ENCODE assay signal across 1 cellular context in the genomic region with DNA sequence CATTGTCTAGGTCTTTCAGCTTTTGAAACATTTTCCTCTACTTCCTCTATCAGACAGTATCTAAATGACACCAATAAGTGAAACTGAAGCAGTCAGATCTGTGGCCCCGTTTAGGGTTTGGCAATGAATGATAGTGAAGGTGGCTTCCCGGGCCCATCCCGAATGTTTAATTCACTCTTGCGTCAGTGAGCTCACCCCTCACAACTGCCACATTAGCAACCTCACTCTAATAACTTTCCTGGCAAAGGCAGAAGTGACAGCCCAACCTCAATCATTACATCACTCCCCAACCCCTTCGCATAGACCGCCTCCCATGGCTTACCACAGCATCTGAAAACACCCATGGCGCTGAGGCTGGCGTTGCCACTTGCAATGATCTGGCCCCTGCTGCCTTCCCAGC.
A peak's percentile ranks its signal among the peaks of the same experiment; 100 is the strongest.
TF ChIP-seq lines count a peak whose summit lies in the region.

No MANE protein-coding gene starts in this region.

TF ChIP-seq in K562, 482 proteins besides CTCF, POLR2A, EP300 and RAD21 (continued from another document):
- TF ChIP-seq, protein P1, sequence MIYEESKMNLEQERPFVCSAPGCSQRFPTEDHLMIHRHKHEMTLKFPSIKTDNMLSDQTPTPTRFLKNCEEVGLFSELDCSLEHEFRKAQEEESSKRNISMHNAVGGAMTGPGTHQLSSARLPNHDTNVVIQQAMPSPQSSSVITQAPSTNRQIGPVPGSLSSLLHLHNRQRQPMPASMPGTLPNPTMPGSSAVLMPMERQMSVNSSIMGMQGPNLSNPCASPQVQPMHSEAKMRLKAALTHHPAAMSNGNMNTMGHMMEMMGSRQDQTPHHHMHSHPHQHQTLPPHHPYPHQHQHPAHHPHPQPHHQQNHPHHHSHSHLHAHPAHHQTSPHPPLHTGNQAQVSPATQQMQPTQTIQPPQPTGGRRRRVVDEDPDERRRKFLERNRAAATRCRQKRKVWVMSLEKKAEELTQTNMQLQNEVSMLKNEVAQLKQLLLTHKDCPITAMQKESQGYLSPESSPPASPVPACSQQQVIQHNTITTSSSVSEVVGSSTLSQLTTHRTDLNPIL (CRISPR knock-in tag; IDR thresholded peaks at IDR 0.05): no peak
- TF ChIP-seq, protein P2, sequence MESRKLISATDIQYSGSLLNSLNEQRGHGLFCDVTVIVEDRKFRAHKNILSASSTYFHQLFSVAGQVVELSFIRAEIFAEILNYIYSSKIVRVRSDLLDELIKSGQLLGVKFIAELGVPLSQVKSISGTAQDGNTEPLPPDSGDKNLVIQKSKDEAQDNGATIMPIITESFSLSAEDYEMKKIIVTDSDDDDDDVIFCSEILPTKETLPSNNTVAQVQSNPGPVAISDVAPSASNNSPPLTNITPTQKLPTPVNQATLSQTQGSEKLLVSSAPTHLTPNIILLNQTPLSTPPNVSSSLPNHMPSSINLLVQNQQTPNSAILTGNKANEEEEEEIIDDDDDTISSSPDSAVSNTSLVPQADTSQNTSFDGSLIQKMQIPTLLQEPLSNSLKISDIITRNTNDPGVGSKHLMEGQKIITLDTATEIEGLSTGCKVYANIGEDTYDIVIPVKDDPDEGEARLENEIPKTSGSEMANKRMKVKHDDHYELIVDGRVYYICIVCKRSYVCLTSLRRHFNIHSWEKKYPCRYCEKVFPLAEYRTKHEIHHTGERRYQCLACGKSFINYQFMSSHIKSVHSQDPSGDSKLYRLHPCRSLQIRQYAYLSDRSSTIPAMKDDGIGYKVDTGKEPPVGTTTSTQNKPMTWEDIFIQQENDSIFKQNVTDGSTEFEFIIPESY (CRISPR knock-in tag; IDR thresholded peaks at IDR 0.05): peak; percentile 63
- TF ChIP-seq RBFOX2 (IDR thresholded peaks at IDR 0.05; ENCODE audit: low read depth, low read length) (no peak), TCF3 (CRISPR knock-in tag; IDR thresholded peaks at IDR 0.05) (no peak)
- TF ChIP-seq, protein P3, sequence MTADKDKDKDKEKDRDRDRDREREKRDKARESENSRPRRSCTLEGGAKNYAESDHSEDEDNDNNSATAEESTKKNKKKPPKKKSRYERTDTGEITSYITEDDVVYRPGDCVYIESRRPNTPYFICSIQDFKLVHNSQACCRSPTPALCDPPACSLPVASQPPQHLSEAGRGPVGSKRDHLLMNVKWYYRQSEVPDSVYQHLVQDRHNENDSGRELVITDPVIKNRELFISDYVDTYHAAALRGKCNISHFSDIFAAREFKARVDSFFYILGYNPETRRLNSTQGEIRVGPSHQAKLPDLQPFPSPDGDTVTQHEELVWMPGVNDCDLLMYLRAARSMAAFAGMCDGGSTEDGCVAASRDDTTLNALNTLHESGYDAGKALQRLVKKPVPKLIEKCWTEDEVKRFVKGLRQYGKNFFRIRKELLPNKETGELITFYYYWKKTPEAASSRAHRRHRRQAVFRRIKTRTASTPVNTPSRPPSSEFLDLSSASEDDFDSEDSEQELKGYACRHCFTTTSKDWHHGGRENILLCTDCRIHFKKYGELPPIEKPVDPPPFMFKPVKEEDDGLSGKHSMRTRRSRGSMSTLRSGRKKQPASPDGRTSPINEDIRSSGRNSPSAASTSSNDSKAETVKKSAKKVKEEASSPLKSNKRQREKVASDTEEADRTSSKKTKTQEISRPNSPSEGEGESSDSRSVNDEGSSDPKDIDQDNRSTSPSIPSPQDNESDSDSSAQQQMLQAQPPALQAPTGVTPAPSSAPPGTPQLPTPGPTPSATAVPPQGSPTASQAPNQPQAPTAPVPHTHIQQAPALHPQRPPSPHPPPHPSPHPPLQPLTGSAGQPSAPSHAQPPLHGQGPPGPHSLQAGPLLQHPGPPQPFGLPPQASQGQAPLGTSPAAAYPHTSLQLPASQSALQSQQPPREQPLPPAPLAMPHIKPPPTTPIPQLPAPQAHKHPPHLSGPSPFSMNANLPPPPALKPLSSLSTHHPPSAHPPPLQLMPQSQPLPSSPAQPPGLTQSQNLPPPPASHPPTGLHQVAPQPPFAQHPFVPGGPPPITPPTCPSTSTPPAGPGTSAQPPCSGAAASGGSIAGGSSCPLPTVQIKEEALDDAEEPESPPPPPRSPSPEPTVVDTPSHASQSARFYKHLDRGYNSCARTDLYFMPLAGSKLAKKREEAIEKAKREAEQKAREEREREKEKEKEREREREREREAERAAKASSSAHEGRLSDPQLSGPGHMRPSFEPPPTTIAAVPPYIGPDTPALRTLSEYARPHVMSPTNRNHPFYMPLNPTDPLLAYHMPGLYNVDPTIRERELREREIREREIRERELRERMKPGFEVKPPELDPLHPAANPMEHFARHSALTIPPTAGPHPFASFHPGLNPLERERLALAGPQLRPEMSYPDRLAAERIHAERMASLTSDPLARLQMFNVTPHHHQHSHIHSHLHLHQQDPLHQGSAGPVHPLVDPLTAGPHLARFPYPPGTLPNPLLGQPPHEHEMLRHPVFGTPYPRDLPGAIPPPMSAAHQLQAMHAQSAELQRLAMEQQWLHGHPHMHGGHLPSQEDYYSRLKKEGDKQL (CRISPR knock-in tag; IDR thresholded peaks at IDR 0.05; ENCODE audit: borderline replicate concordance): no peak
